In the genomic region with DNA sequence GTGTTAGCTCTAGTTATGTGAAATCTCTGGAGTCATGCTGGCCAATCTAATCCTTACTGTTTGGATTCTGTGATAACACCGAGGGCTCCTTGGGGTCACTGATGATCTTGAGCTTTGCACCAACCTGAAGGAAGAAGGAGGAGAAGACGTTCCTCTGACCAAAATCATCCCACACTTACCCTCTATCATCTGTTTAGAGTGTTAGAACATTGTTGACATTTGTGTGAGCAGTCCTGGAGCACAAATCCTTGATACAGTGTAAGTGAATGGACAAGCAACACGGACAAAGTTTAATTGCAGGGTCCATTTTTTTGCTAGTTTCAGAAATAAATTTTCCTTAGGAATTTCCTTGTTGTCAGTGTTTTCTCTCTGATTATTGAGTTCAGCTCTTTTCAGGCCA, we compare ENCODE assay signal across 16 cellular contexts.
DNase-seq lines count a peak whose midpoint lies in the region; FAIRE-seq and TF ChIP-seq lines count a peak whose summit lies in the region.
"Had no signal": no experiment of that assay in that cellular context is flagged by ENCODE, and none has a peak within 500 bp of the region (broad histone marks: within the 10 kb centered on the region; RNA-seq: fewer than 3 reads in every experiment).

No MANE protein-coding gene starts in this region.

- FAIRE-seq in H54 (lab: Jason Lieb, UNC) = peak; percentile 65
- FAIRE-seq in GM19239 (lab: Jason Lieb, UNC) = no peak
- FAIRE-seq: GM12878, RCC 7860 had no signal

- CTCF ChIA-PET in A673 (lab: Charles Lee) (no interaction called here), HEK293T (lab: Yijun Ruan, JAX) (interaction anchor here (0.9 kb wide), 1 partner anchor 570 kb away, joined by 3 read pairs; no protein-coding TSS in a partner anchor)

- H3K36me3 Mint-ChIP-seq in brain (peaks cover 11% of the 10 kb centered on the region), endothelial cell (ENCODE audit: low read depth, unreplicated experiment) (no peaks in the 10 kb centered on the region)

- H3K9me3 ChIP-seq in left ventricle myocardium inferior (replicated peaks) = no peaks in the 10 kb centered on the region
- H3K9me3 ChIP-seq in A673 (ENCODE audit: low read depth, low read length, poor library complexity, severe bottlenecking) = no peaks in the 10 kb centered on the region

- H3K4me1 Mint-ChIP-seq in brain (peaks cover 81% of the 10 kb centered on the region), endothelial cell (ENCODE audit: unreplicated experiment) (no peaks in the 10 kb centered on the region)
- H3K4me1 Mint-ChIP-seq: activated B cell treated with CpG ODN at 0.5 μM for 24 hours; naive thymus-derived CD8-positive, alpha-beta T cell had no signal

- intact Hi-C loops in left ventricle myocardium inferior (cut with micrococcal nuclease) (no loop called here), A673 (cut with micrococcal nuclease; ENCODE audit: unreplicated experiment) (no loop called here)

- H3K27ac Mint-ChIP-seq in brain (peak overlapping the region in 4 of 5 experiments; percentile 36 to 97 (median 66)), endothelial cell (ENCODE audit: unreplicated experiment) (no peak overlapping the region)
- H3K27ac Mint-ChIP-seq: activated B cell treated with CpG ODN at 0.5 μM for 24 hours; activated T-helper 2 cell treated with anti-CD3 and anti-CD28 coated beads, Interferon-gamma antibody, Interleukin-2, Interleukin-4, amounts not matched to agents 10 μg/mL and 5 μg/mL and 100 μg/mL, durations not matched to agents 14 hours and 24 hours and 36 hours; naive thymus-derived CD8-positive, alpha-beta T cell; T-helper 17 cell had no signal

- BruUV-seq in A673 (replicated peaks; lab: Mats Ljungman, UMichigan) = no TSS peak

- POLR2A ChIA-PET in A673 (lab: Charles Lee; ENCODE audit: low non-redundant PET) (no interaction called here), HEK293T (lab: Yijun Ruan, JAX) (no interaction called here)

- H3K27me3 Mint-ChIP-seq in brain (no peaks in the 10 kb centered on the region), endothelial cell (ENCODE audit: unreplicated experiment) (no peaks in the 10 kb centered on the region)

- H3K4me1 ChIP-seq in left ventricle myocardium inferior (peaks cover 85% of the 10 kb centered on the region), rectal smooth muscle tissue (ENCODE audit: control insufficient read depth, insufficient read depth, low read length) (peaks cover 14% of the 10 kb centered on the region), A673 (ENCODE audit: insufficient read depth, low read length, poor library complexity, severe bottlenecking) (peaks cover 17% of the 10 kb centered on the region)

- no peaks in the 10 kb centered on the region for H3K36me3 ChIP-seq in left ventricle myocardium inferior
- H3K36me3 ChIP-seq in rectal smooth muscle tissue (ENCODE audit: control insufficient read depth, insufficient read depth, low read length) = no peaks in the 10 kb centered on the region
- H3K36me3 ChIP-seq in A673 (ENCODE audit: insufficient read depth, low read length, poor library complexity, severe bottlenecking) = no peaks in the 10 kb centered on the region

- H3K27me3 ChIP-seq in left ventricle myocardium inferior (ENCODE audit: low read depth) = no peaks in the 10 kb centered on the region
- no peaks in the 10 kb centered on the region for H3K27me3 ChIP-seq in rectal smooth muscle tissue (ENCODE audit: control insufficient read depth, insufficient read depth, low read length)
- H3K27me3 ChIP-seq in A673 (replicated peaks; ENCODE audit: insufficient read depth, low read depth, low read length, poor library complexity) = peaks cover under 1% of the 10 kb centered on the region

- H3K9me3 Mint-ChIP-seq in brain = peaks cover 0 to 3% (median 2%) of the 10 kb centered on the region in 5 experiments
- no peaks in the 10 kb centered on the region for H3K9me3 Mint-ChIP-seq in endothelial cell (ENCODE audit: unreplicated experiment)
- H3K9me3 Mint-ChIP-seq: activated B cell treated with CpG ODN at 0.5 μM for 24 hours; activated T-helper 2 cell treated with anti-CD3 and anti-CD28 coated beads, Interferon-gamma antibody, Interleukin-2, Interleukin-4, amounts not matched to agents 10 μg/mL and 5 μg/mL and 100 μg/mL, durations not matched to agents 14 hours and 24 hours and 36 hours had no signal

- TF ChIP-seq POLR2A in H54 (IDR thresholded peaks at IDR 0.05; ENCODE audit: low read depth, low read length) = no peak

- DNase-seq in H54 (ENCODE audit: insufficient read length, low spot score) (no peak), left ventricle myocardium inferior (no peak), endothelial cell (ENCODE audit: low spot score) (no peak), A673 (ENCODE audit: low spot score) (no peak), GM19239 (ENCODE audit: insufficient read length, low spot score) (no peak), HEK293T (ENCODE audit: extremely low spot score) (no peak)
- DNase-seq: activated B cell treated with CpG ODN at 0.5 μM for 24 hours; KBM-7; naive thymus-derived CD8-positive, alpha-beta T cell; NCI-H1105 treated with DMSO at 0.1 percent for 48 hours; T-helper 17 cell had no signal

- no peak overlapping the region for H3K9ac ChIP-seq in rectal smooth muscle tissue (ENCODE audit: low read length)

- H3K27ac ChIP-seq in left ventricle myocardium inferior (replicated peaks) = peak overlapping the region; percentile 90
- H3K27ac ChIP-seq in rectal smooth muscle tissue (ENCODE audit: low read depth, low read length) = peak overlapping the region; percentile 69
- no peak overlapping the region for H3K27ac ChIP-seq in A673 (ENCODE audit: low read depth, low read length, poor library complexity, severe bottlenecking)

- no peak overlapping the region for H3K4me3 Mint-ChIP-seq in brain
- no peak overlapping the region for H3K4me3 Mint-ChIP-seq in endothelial cell (ENCODE audit: unreplicated experiment)
- H3K4me3 Mint-ChIP-seq: activated B cell treated with CpG ODN at 0.5 μM for 24 hours; naive thymus-derived CD8-positive, alpha-beta T cell; T-helper 17 cell had no signal

- TF ChIP-seq CTCF in brain (conservative IDR thresholded peaks at IDR 0.05) (no peak), left ventricle myocardium inferior (IDR thresholded peaks at IDR 0.05; ENCODE audit: borderline replicate concordance) (no peak), endothelial cell (IDR thresholded peaks at IDR 0.05; ENCODE audit: unreplicated experiment) (no peak), A673 (conservative IDR thresholded peaks at IDR 0.05; ENCODE audit: low read depth, low read length) (no peak)

- peak overlapping the region; percentile 28 for H3K4me3 ChIP-seq in left ventricle myocardium inferior
- H3K4me3 ChIP-seq in rectal smooth muscle tissue (ENCODE audit: low read length) = no peak overlapping the region
- H3K4me3 ChIP-seq in A673 (ENCODE audit: low read depth, low read length, poor library complexity, severe bottlenecking) = no peak overlapping the region
- H3K4me3 ChIP-seq: GM12878 had no signal

TF ChIP-seq in HEK293T, 16 proteins besides CTCF, POLR2A, EP300 and RAD21:
- TF ChIP-seq FOXM1 (IDR thresholded peaks at IDR 0.05; ENCODE audit: borderline replicate concordance) (no peak), ARNT (IDR thresholded peaks at IDR 0.05) (no peak), FOXA1 (IDR thresholded peaks at IDR 0.05) (no peak), SUZ12 (IDR thresholded peaks at IDR 0.05) (no peak), L3MBTL2 (conservative IDR thresholded peaks at IDR 0.05) (no peak), BHLHE40 (IDR thresholded peaks at IDR 0.05; ENCODE audit: borderline replicate concordance) (no peak), CTBP1 (IDR thresholded peaks at IDR 0.05; ENCODE audit: borderline replicate concordance) (no peak), FOXK2 (IDR thresholded peaks at IDR 0.05) (no peak), HDGF (IDR thresholded peaks at IDR 0.05; ENCODE audit: borderline replicate concordance) (no peak)
